In genomic region chr2:111618953-111619902, GRCh38 we compare ENCODE assay signal across 11 cellular contexts.
A peak's percentile ranks its signal among the peaks of the same experiment; 100 is the strongest.
DNase-seq lines count a peak whose midpoint lies in the region; ATAC-seq and TF ChIP-seq lines count a peak whose summit lies in the region.
"Had no signal": no experiment of that assay in that cellular context is flagged by ENCODE, and none has a peak within 500 bp of the region (broad histone marks: within the 10 kb centered on the region; RNA-seq: fewer than 3 reads in every experiment).

No MANE protein-coding gene starts in this region.

- H3K27me3 ChIP-seq in lower lobe of right lung (ENCODE audit: low read depth), result no peaks in the 10 kb centered on the region

- H3K9me3 ChIP-seq in lower lobe of right lung, result no peaks in the 10 kb centered on the region

- peak; percentile 37 for DNase-seq in CD1c-positive myeloid dendritic cell (ENCODE audit: extremely low spot score)
- peak; percentile 14 for DNase-seq in NCI-H526 treated with DMSO at 0.1 percent for 48 hours (lab: John Stamatoyannopoulos, UW)
- peak; percentile 41 for DNase-seq in choroid plexus epithelial cell (ENCODE audit: low read depth)
- no peak for DNase-seq in lower lobe of right lung
- DNase-seq in cortex of kidney (lab: John Stamatoyannopoulos, UW), result no peak
- DNase-seq in epidermal melanocyte (ENCODE audit: insufficient read length, low spot score), result no peak
- DNase-seq: activated T-cell treated with anti-CD3 and anti-CD28 coated beads, Interleukin-2, amount 50 U/mL, for 72 hours; NCI-H1417; stimulated activated CD4-positive, alpha-beta T cell treated with anti-CD3 and anti-CD28 coated beads, Interleukin-1b, Interleukin-23, amount 100 ng/mL, for 48 hours had no signal

- peaks cover 14% of the 10 kb centered on the region for H3K4me1 ChIP-seq in lower lobe of right lung

- no peak overlapping the region for H3K27ac Mint-ChIP-seq in stimulated activated memory B cell treated with anti-CD40 and anti-IgM and Interleukin-4, amounts not matched to agents 10 μg/mL and 1 μg/mL and 100 μg/mL, for 72 hours
- H3K27ac Mint-ChIP-seq: activated T-cell treated with anti-CD3 and anti-CD28 coated beads, Interleukin-2, amount 50 U/mL, for 72 hours had no signal

- H3K4me3 ChIP-seq in choroid plexus epithelial cell (ENCODE audit: low read depth, low read length) (no peak overlapping the region), lower lobe of right lung (no peak overlapping the region)

- H3K27ac ChIP-seq in lower lobe of right lung, result peak overlapping the region; percentile 39

- peak; percentile 41 for TF ChIP-seq CTCF in choroid plexus epithelial cell (conservative IDR thresholded peaks at IDR 0.05; ENCODE audit: low read depth, low read length)
- no peak for TF ChIP-seq CTCF in lower lobe of right lung (IDR thresholded peaks at IDR 0.05)

- ATAC-seq in lower lobe of right lung (peak; percentile 43 to 59), GM18909 (IDR thresholded peaks at IDR 0.05; ENCODE audit: poor library complexity, unreplicated experiment) (no peak)
- ATAC-seq in stimulated activated memory B cell treated with anti-CD40 and anti-IgM and Interleukin-4, amounts not matched to agents 10 μg/mL and 1 μg/mL and 100 μg/mL, for 72 hours, result no peak
- ATAC-seq: activated T-cell treated with anti-CD3 and anti-CD28 coated beads, Interleukin-2, amount 50 U/mL, for 72 hours had no signal

- H3K9me3 Mint-ChIP-seq in stimulated activated memory B cell treated with anti-CD40 and anti-IgM and Interleukin-4, amounts not matched to agents 10 μg/mL and 1 μg/mL and 100 μg/mL, for 72 hours, result no peaks in the 10 kb centered on the region
- H3K9me3 Mint-ChIP-seq: activated T-cell treated with anti-CD3 and anti-CD28 coated beads, Interleukin-2, amount 50 U/mL, for 72 hours had no signal

- H3K4me1 Mint-ChIP-seq in stimulated activated memory B cell treated with anti-CD40 and anti-IgM and Interleukin-4, amounts not matched to agents 10 μg/mL and 1 μg/mL and 100 μg/mL, for 72 hours, result peaks cover 3% of the 10 kb centered on the region

- intact Hi-C loops in lower lobe of right lung (cut with DNase I), result no loop called here

- no peaks in the 10 kb centered on the region for H3K36me3 ChIP-seq in lower lobe of right lung

- no peaks in the 10 kb centered on the region for H3K36me3 Mint-ChIP-seq in stimulated activated memory B cell treated with anti-CD40 and anti-IgM and Interleukin-4, amounts not matched to agents 10 μg/mL and 1 μg/mL and 100 μg/mL, for 72 hours

- H3K4me3 Mint-ChIP-seq in stimulated activated memory B cell treated with anti-CD40 and anti-IgM and Interleukin-4, amounts not matched to agents 10 μg/mL and 1 μg/mL and 100 μg/mL, for 72 hours, result no peak overlapping the region
- H3K4me3 Mint-ChIP-seq: activated T-cell treated with anti-CD3 and anti-CD28 coated beads, Interleukin-2, amount 50 U/mL, for 72 hours had no signal

- H3K27me3 Mint-ChIP-seq in stimulated activated memory B cell treated with anti-CD40 and anti-IgM and Interleukin-4, amounts not matched to agents 10 μg/mL and 1 μg/mL and 100 μg/mL, for 72 hours, result no peaks in the 10 kb centered on the region

Comparison
In these comparisons a context has a peak if more than half of its experiments do, and no peak if none do; other contexts are left out.
1. DNase-seq: peak in CD1c-positive myeloid dendritic cell (single experiment), NCI-H526 treated with DMSO at 0.1 percent for 48 hours (single experiment) and choroid plexus epithelial cell (single experiment); none in lower lobe of right lung (single experiment), cortex of kidney (single experiment) and epidermal melanocyte (single experiment).
2. ATAC-seq: peak in lower lobe of right lung (2 of 2); none in GM18909 (single experiment) and stimulated activated memory B cell treated with anti-CD40 and anti-IgM and Interleukin-4, amounts not matched to agents 10 μg/mL and 1 μg/mL and 100 μg/mL, for 72 hours (single experiment).